8 cellular contexts compared by ENCODE assay signal in the genomic region with DNA sequence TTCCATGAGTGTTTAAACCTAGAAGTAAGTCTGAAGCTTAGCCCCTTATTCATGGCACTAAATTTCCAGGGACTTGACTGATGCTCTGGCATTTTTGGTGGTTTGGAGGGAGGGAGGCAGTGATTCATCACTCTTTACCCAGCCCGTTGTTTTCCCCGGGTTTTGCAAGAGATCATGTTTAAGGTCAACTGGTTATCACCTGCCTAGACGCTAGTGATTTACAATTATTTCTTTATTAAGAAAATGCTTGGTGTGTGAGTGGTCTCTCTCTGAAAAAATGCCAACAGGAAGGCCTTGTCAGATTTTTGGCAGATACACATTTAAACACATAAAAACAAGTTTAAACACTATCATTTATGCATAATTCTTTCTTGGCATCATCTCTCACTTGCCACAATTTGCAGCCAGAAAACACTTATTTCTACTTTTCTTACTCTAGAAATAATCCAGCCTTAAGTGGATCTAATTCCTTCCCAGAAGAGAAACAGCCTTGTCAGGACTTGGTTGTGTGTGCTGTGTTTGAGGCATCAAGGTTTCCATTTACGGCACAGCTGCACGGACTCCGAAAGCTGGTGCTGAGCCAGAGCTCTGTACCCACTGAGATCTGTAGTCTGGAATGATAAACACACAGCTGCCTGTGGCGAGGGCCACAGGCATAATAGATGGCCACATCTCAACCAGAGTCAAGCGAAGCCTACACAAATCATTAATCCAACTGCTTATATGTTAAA.
A peak's percentile ranks its signal among the peaks of the same experiment; 100 is the strongest.
DNase-seq lines count a peak whose midpoint lies in the region; ATAC-seq and TF ChIP-seq lines count a peak whose summit lies in the region.

No MANE protein-coding gene starts in this region.

- peaks cover 33% of the 10 kb centered on the region for H3K4me1 ChIP-seq in adipocyte (ENCODE audit: control insufficient read depth, insufficient read depth, low read length)
- H3K4me1 ChIP-seq in left ventricle myocardium inferior: peaks cover 22% of the 10 kb centered on the region
- no peaks in the 10 kb centered on the region for H3K4me1 ChIP-seq in CD8-positive, alpha-beta T cell (ENCODE audit: insufficient read depth, low read length)

- no peaks in the 10 kb centered on the region for H3K9me3 ChIP-seq in adipocyte (ENCODE audit: control insufficient read depth, low read length)
- no peaks in the 10 kb centered on the region for H3K9me3 ChIP-seq in left ventricle myocardium inferior (replicated peaks)
- H3K9me3 ChIP-seq in CD8-positive, alpha-beta T cell (ENCODE audit: low read length): no peaks in the 10 kb centered on the region

- ATAC-seq in CD8-positive, alpha-beta T cell: no peak

- intact Hi-C loops in left ventricle myocardium inferior (cut with micrococcal nuclease): no loop called here
- intact Hi-C loops in CD8-positive, alpha-beta T cell (cut with DNase I, micrococcal nuclease): no loop called here

- peak overlapping the region; percentile 34 for H3K9ac ChIP-seq in adipocyte (ENCODE audit: low read length)

- no peak overlapping the region for H3K27ac Mint-ChIP-seq in CD8-positive, alpha-beta T cell

- DNase-seq in AG04449 (ENCODE audit: low read depth, low spot score): peak; percentile 81
- DNase-seq in NCI-H1092 treated with DMSO at 0.1 percent for 48 hours (lab: John Stamatoyannopoulos, UW): peak; percentile 93
- peak; percentile 90 for DNase-seq in adipocyte (ENCODE audit: low read depth)
- peak; percentile 69 for DNase-seq in left ventricle myocardium inferior
- DNase-seq in retinal pigment epithelial cell (ENCODE audit: low read depth): peak; percentile 87
- DNase-seq in GM19238 (ENCODE audit: insufficient read length, low spot score): no peak
- no peak for DNase-seq in GM10248 (ENCODE audit: extremely low spot score)
- DNase-seq in CD8-positive, alpha-beta T cell: no peak

- H3K36me3 Mint-ChIP-seq in CD8-positive, alpha-beta T cell: no peaks in the 10 kb centered on the region

- H3K9me3 Mint-ChIP-seq in CD8-positive, alpha-beta T cell: peaks cover 3% of the 10 kb centered on the region

- no peaks in the 10 kb centered on the region for H3K27me3 Mint-ChIP-seq in CD8-positive, alpha-beta T cell (ENCODE audit: low read depth)

- no peaks in the 10 kb centered on the region for H3K4me1 Mint-ChIP-seq in CD8-positive, alpha-beta T cell (ENCODE audit: low read depth)

- no peaks in the 10 kb centered on the region for H3K27me3 ChIP-seq in adipocyte (replicated peaks; ENCODE audit: control insufficient read depth, insufficient read depth, low read length)
- H3K27me3 ChIP-seq in left ventricle myocardium inferior (ENCODE audit: low read depth): no peaks in the 10 kb centered on the region
- H3K27me3 ChIP-seq in CD8-positive, alpha-beta T cell (ENCODE audit: insufficient read depth, low read length): no peaks in the 10 kb centered on the region

- H3K27ac ChIP-seq in left ventricle myocardium inferior (replicated peaks): peak overlapping the region; percentile 82
- H3K27ac ChIP-seq in CD8-positive, alpha-beta T cell (ENCODE audit: low read depth, low read length): no peak overlapping the region

- H3K4me3 Mint-ChIP-seq in CD8-positive, alpha-beta T cell: no peak overlapping the region

- no peak for TF ChIP-seq CTCF in AG04449 (IDR thresholded peaks at IDR 0.05; ENCODE audit: insufficient read depth, low read length, missing control alignments)
- TF ChIP-seq CTCF in left ventricle myocardium inferior (IDR thresholded peaks at IDR 0.05; ENCODE audit: borderline replicate concordance): no peak
- TF ChIP-seq CTCF in retinal pigment epithelial cell (conservative IDR thresholded peaks at IDR 0.05; ENCODE audit: low read depth, low read length): no peak
- TF ChIP-seq CTCF in GM10248 (IDR thresholded peaks at IDR 0.05; ENCODE audit: control extremely low read depth, extremely low read depth, low read depth, missing control alignments): no peak
- no peak for TF ChIP-seq CTCF in CD8-positive, alpha-beta T cell (IDR thresholded peaks at IDR 0.05)

- H3K36me3 ChIP-seq in adipocyte (ENCODE audit: control insufficient read depth, insufficient read depth, low read length, severe bottlenecking) (no peaks in the 10 kb centered on the region), left ventricle myocardium inferior (no peaks in the 10 kb centered on the region)
- no peaks in the 10 kb centered on the region for H3K36me3 ChIP-seq in CD8-positive, alpha-beta T cell (ENCODE audit: insufficient read depth, low read length)

- CTCF ChIA-PET in AG04449 (lab: Yijun Ruan, JAX) (no interaction called here), GM10248 (lab: Yijun Ruan, JAX) (no interaction called here)
- CTCF ChIA-PET in CD8-positive, alpha-beta T cell (lab: Charles Lee): no interaction called here

- no peak overlapping the region; the same call in 1 of the 2 replicates for H3K4me3 ChIP-seq in AG04449 (ENCODE audit: low read depth, low read length)
- H3K4me3 ChIP-seq in adipocyte (ENCODE audit: low read length): peak overlapping the region; percentile 35
- peak overlapping the region; percentile 27 for H3K4me3 ChIP-seq in left ventricle myocardium inferior
- H3K4me3 ChIP-seq in retinal pigment epithelial cell (ENCODE audit: low read length): peak overlapping the region; percentile 17
- H3K4me3 ChIP-seq in CD8-positive, alpha-beta T cell (ENCODE audit: low read depth, low read length): no peak overlapping the region

- POLR2A ChIA-PET in AG04449 (lab: Yijun Ruan, JAX) (interaction anchor here (0.9 to 2.3 kb wide), 5 partner anchors 71 to 400 kb away, joined by 3 to 7 read pairs (median 3); no protein-coding TSS in a partner anchor), GM10248 (lab: Yijun Ruan, JAX) (no interaction called here)
- POLR2A ChIA-PET in CD8-positive, alpha-beta T cell (lab: Charles Lee): no interaction called here

Comparison
In these comparisons a context has a peak if more than half of its experiments do, and no peak if none do; other contexts are left out.
1. DNase-seq: peak in AG04449 (single experiment), NCI-H1092 treated with DMSO at 0.1 percent for 48 hours (single experiment), adipocyte (single experiment), left ventricle myocardium inferior (single experiment) and retinal pigment epithelial cell (single experiment); none in GM19238 (single experiment), GM10248 (single experiment) and CD8-positive, alpha-beta T cell (0 of 7).
2. H3K4me3 ChIP-seq: peak in adipocyte (single experiment), left ventricle myocardium inferior (single experiment) and retinal pigment epithelial cell (single experiment); none in AG04449 (single experiment) and CD8-positive, alpha-beta T cell (single experiment).